9 cellular contexts compared by ENCODE assay signal in genomic region chr11:123434262-123434661, GRCh38. TPM values are rescaled to one million over a fixed set of nuclear protein-coding genes. Genes with fewer than 3 reads are reported as not detected.
DNase-seq lines count a peak whose midpoint lies in the region; ATAC-seq and TF ChIP-seq lines count a peak whose summit lies in the region.
"Had no signal": no experiment of that assay in that cellular context is flagged by ENCODE, and none has a peak within 500 bp of the region (broad histone marks: within the 10 kb centered on the region; RNA-seq: fewer than 3 reads in every experiment).

No MANE protein-coding gene starts in this region.

- TF ChIP-seq CTCF in GM13977 (IDR thresholded peaks at IDR 0.05; ENCODE audit: extremely low read depth, insufficient read depth, missing control alignments) = peak; percentile 42
- TF ChIP-seq CTCF in glutamatergic neuron (IDR thresholded peaks at IDR 0.05; ENCODE audit: partially characterized antibody, unreplicated experiment) = no peak

- peak overlapping the region; percentile 26 for H3K4me3 Mint-ChIP-seq in T-helper 1 cell treated with Interleukin-12 subunit alpha and Interleukin-12 subunit beta and Interleukin-4 antibody, amounts not matched to agents 30 μg/mL and 1 μg/mL, for 36 hours
- H3K4me3 Mint-ChIP-seq in glutamatergic neuron (ENCODE audit: unreplicated experiment) = no peak overlapping the region

- H3K9me3 Mint-ChIP-seq in T-helper 1 cell treated with Interleukin-12 subunit alpha and Interleukin-12 subunit beta and Interleukin-4 antibody, amounts not matched to agents 30 μg/mL and 1 μg/mL, for 36 hours = peaks cover 5% of the 10 kb centered on the region
- peaks cover 1% of the 10 kb centered on the region for H3K9me3 Mint-ChIP-seq in glutamatergic neuron (ENCODE audit: unreplicated experiment)

- in situ Hi-C loops in GM13977 (cut with MboI; ENCODE audit: low pct_unique_long_range_greater_than_20kb, low sequenced_read_pairs, unreplicated experiment) = no loop called here

- H3K27me3 Mint-ChIP-seq in T-helper 1 cell treated with Interleukin-12 subunit alpha and Interleukin-12 subunit beta and Interleukin-4 antibody, amounts not matched to agents 30 μg/mL and 1 μg/mL, for 36 hours (ENCODE audit: low read depth) = no peaks in the 10 kb centered on the region
- peaks cover 9% of the 10 kb centered on the region for H3K27me3 Mint-ChIP-seq in glutamatergic neuron (ENCODE audit: unreplicated experiment)

- peak overlapping the region; percentile 72 for H3K27ac Mint-ChIP-seq in T-helper 1 cell treated with Interleukin-12 subunit alpha and Interleukin-12 subunit beta and Interleukin-4 antibody, amounts not matched to agents 30 μg/mL and 1 μg/mL, for 36 hours
- H3K27ac Mint-ChIP-seq in glutamatergic neuron (ENCODE audit: unreplicated experiment) = no peak overlapping the region

- H3K4me1 Mint-ChIP-seq in T-helper 1 cell treated with Interleukin-12 subunit alpha and Interleukin-12 subunit beta and Interleukin-4 antibody, amounts not matched to agents 30 μg/mL and 1 μg/mL, for 36 hours (ENCODE audit: low read depth) = peaks cover 73% of the 10 kb centered on the region
- H3K4me1 Mint-ChIP-seq in glutamatergic neuron (ENCODE audit: low read depth, unreplicated experiment) = peaks cover 4% of the 10 kb centered on the region

- DNase-seq in COLO829 (ENCODE audit: low spot score) = peak; percentile 23
- DNase-seq in GM13977 (ENCODE audit: low spot score) = peak; percentile 37
- peak; percentile 39 for DNase-seq in glutamatergic neuron
- no peak for DNase-seq in amygdala (lab: John Stamatoyannopoulos, UW)
- DNase-seq: NCI-H1092 treated with DMSO at 0.1 percent for 48 hours had no signal

- ATAC-seq in HG02885 (IDR thresholded peaks at IDR 0.05; ENCODE audit: poor library complexity, unreplicated experiment) (no peak), HG03469 (IDR thresholded peaks at IDR 0.05; ENCODE audit: unreplicated experiment) (no peak), GM18873 (IDR thresholded peaks at IDR 0.05; ENCODE audit: low FRiP score, unreplicated experiment) (no peak)

- H3K36me3 Mint-ChIP-seq in T-helper 1 cell treated with Interleukin-12 subunit alpha and Interleukin-12 subunit beta and Interleukin-4 antibody, amounts not matched to agents 30 μg/mL and 1 μg/mL, for 36 hours (ENCODE audit: low read depth) = peaks cover 61% of the 10 kb centered on the region
- H3K36me3 Mint-ChIP-seq in glutamatergic neuron (ENCODE audit: unreplicated experiment) = no peaks in the 10 kb centered on the region

RNA-seq across cellular contexts. Expression of gene GRAMD1B, which starts 4.2 kb away (rescaled TPM):
- 12.2 TPM for total RNA-seq in glutamatergic neuron (ENCODE audit: unreplicated experiment)

Comparison
In these comparisons a context has a peak if more than half of its experiments do, and no peak if none do; other contexts are left out.
1. DNase-seq: peak in COLO829 (single experiment), GM13977 (single experiment) and glutamatergic neuron (single experiment); none in amygdala (0 of 56).